In the genomic region with DNA sequence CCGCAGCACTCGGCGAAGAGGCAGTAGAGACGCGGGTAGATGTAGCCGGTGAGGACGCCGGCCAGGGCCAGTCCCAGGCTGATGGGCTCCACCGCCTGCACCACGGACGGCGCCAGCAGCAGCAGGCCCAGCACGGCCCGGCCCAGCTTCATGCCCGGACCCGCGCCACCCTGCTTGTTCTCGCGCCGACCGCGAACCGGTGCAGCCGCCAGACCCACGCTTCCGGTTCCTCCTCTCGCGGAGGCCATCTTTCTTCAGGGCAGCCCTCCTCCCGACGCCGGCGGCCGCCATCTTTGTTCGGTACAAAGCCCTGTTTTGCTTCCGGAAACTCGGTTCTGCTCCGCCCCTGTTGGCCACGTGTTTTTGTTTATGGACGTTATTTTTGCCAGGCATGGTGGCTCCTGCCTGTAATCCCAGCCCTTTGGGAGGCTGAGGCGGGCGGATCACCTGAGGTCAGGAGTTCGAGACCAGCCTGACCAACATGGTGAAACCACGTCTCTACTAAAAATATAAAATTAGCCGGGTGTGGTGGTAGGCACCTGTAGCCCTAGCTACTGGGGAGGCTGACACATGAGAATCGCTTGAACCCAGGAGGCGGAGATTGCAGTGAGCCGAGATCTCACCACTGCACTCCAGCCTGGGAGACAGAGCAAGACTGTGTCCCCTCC, we compare ENCODE assay signal across 1 cellular context.
TF ChIP-seq lines count a peak whose summit lies in the region.

A gene with protein sequence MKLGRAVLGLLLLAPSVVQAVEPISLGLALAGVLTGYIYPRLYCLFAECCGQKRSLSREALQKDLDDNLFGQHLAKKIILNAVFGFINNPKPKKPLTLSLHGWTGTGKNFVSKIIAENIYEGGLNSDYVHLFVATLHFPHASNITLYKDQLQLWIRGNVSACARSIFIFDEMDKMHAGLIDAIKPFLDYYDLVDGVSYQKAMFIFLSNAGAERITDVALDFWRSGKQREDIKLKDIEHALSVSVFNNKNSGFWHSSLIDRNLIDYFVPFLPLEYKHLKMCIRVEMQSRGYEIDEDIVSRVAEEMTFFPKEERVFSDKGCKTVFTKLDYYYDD (minus strand): TSS at position 203 of the 668 bp plus-strand sequence. CDS start 51 bp downstream, at position 152.

TF ChIP-seq in A549, 52 proteins besides CTCF, POLR2A, EP300 and RAD21 (continued from another document):
- TF ChIP-seq CHD2 (IDR thresholded peaks at IDR 0.05; ENCODE audit: low read length, partially characterized antibody): peak; percentile 74
- no peak; the same call in 1 of the 2 replicates for TF ChIP-seq GATA3 (IDR thresholded peaks at IDR 0.05; ENCODE audit: borderline replicate concordance)
- no peak for TF ChIP-seq HDAC2 (IDR thresholded peaks at IDR 0.05)
- TF ChIP-seq HOXB13 (CRISPR knock-in tag; IDR thresholded peaks at IDR 0.05; ENCODE audit: low read depth): 0 out of 2 replicates have a peak, but pooled peaks have one; percentile 28
- TF ChIP-seq, protein P1, sequence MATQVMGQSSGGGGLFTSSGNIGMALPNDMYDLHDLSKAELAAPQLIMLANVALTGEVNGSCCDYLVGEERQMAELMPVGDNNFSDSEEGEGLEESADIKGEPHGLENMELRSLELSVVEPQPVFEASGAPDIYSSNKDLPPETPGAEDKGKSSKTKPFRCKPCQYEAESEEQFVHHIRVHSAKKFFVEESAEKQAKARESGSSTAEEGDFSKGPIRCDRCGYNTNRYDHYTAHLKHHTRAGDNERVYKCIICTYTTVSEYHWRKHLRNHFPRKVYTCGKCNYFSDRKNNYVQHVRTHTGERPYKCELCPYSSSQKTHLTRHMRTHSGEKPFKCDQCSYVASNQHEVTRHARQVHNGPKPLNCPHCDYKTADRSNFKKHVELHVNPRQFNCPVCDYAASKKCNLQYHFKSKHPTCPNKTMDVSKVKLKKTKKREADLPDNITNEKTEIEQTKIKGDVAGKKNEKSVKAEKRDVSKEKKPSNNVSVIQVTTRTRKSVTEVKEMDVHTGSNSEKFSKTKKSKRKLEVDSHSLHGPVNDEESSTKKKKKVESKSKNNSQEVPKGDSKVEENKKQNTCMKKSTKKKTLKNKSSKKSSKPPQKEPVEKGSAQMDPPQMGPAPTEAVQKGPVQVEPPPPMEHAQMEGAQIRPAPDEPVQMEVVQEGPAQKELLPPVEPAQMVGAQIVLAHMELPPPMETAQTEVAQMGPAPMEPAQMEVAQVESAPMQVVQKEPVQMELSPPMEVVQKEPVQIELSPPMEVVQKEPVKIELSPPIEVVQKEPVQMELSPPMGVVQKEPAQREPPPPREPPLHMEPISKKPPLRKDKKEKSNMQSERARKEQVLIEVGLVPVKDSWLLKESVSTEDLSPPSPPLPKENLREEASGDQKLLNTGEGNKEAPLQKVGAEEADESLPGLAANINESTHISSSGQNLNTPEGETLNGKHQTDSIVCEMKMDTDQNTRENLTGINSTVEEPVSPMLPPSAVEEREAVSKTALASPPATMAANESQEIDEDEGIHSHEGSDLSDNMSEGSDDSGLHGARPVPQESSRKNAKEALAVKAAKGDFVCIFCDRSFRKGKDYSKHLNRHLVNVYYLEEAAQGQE (IDR thresholded peaks at IDR 0.05): peak; percentile 44; the same call in 1 of the 2 replicates
- TF ChIP-seq POLR2AphosphoS2 (conservative IDR thresholded peaks at IDR 0.05; ENCODE audit: low read length): no peak
- peak; percentile 76; the same call in 1 of the 2 replicates for TF ChIP-seq HOXB5 (CRISPR knock-in tag; IDR thresholded peaks at IDR 0.05)
- TF ChIP-seq NR3C1 (IDR thresholded peaks at IDR 0.05): no peak
